In genomic region chr9:87847822-87848221, GRCh38 we compare ENCODE assay signal across 10 cellular contexts. TPM values are rescaled to one million over a fixed set of nuclear protein-coding genes. Genes with fewer than 3 reads are reported as not detected.
A peak's percentile ranks its signal among the peaks of the same experiment; 100 is the strongest.
DNase-seq lines count a peak whose midpoint lies in the region; ATAC-seq and TF ChIP-seq lines count a peak whose summit lies in the region.
"Not testable (repeated sequence)": the region's sequence is repeated elsewhere in the genome, so short reads cannot be mapped to it uniquely, and the experiment has no call there.
"Had no signal": no experiment of that assay in that cellular context is flagged by ENCODE, and none has a peak within 500 bp of the region (broad histone marks: within the 10 kb centered on the region; RNA-seq: fewer than 3 reads in every experiment).

No MANE protein-coding gene starts in this region.

- not testable (repeated sequence) for H3K4me3 ChIP-seq in epithelial cell of proximal tubule (ENCODE audit: low read depth, low read length); retinal pigment epithelial cell (ENCODE audit: low read length)

- DNase-seq in AG09319 (ENCODE audit: extremely low read depth, low read depth): peak; percentile 25
- peak in 57 of 76 experiments; percentile 4 to 71 (median 29) for DNase-seq in HUDEP-2 (lab: John Stamatoyannopoulos, UW; ENCODE audit: unreplicated experiment in 76 of 76)
- DNase-seq in NCI-H1694 treated with DMSO at 0.1 percent for 48 hours (lab: John Stamatoyannopoulos, UW): peak; percentile 9
- DNase-seq in OCI-M1 (lab: John Stamatoyannopoulos, UW): peak; percentile 33
- peak; percentile 29 for DNase-seq in astrocyte of the hippocampus (ENCODE audit: low read depth, low spot score)
- peak; percentile 38 for DNase-seq in epithelial cell of proximal tubule (ENCODE audit: low read depth)
- not testable (repeated sequence) for DNase-seq in left ventricle myocardium superior
- DNase-seq in retinal pigment epithelial cell (ENCODE audit: low read depth): peak; percentile 18

- intact Hi-C loops in left ventricle myocardium superior (cut with micrococcal nuclease): not testable (repeated sequence)

- TF ChIP-seq CTCF in AG09319 (IDR thresholded peaks at IDR 0.05; ENCODE audit: low read depth, low read length); epithelial cell of proximal tubule (conservative IDR thresholded peaks at IDR 0.05; ENCODE audit: low read depth, low read length); retinal pigment epithelial cell (conservative IDR thresholded peaks at IDR 0.05; ENCODE audit: low read depth, low read length): not testable (repeated sequence)

- peak; percentile 48 for ATAC-seq in left ventricle myocardium superior

RNA-seq across cellular contexts. Expression of gene SPATA31E1, which starts 34.9 kb away (rescaled TPM):
- not detected in 2 replicates for total RNA-seq in epithelial cell of proximal tubule
- not detected for total RNA-seq in left ventricle myocardium superior
- total RNA-seq: CD8-positive, alpha-beta T cell; LHCN-M2 had no signal
